8 cellular contexts compared by ENCODE assay signal in the genomic region with DNA sequence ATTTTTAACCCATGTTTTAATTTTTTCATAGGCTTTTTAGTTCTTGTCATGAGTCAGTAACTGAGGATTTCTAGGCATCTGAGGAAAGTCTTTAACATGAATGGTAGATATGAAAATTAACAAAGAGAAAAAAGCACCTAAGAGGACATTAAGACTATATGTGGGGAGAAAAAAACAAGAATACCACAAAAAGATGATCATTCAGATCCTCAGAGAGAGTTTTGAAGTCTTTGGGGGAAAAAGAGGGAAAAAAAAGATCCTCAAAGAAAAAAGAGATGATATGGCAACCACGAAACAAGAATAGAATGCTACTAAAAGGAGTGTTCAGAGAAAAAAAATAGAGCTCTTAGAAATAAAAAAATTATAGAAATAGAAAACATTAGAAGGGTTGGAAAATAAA. TPM values are rescaled to one million over a fixed set of nuclear protein-coding genes. Genes with fewer than 3 reads are reported as not detected.
"Had no signal": no experiment of that assay in that cellular context is flagged by ENCODE, and none has a peak within 500 bp of the region (broad histone marks: within the 10 kb centered on the region; RNA-seq: fewer than 3 reads in every experiment).

No MANE protein-coding gene starts in this region.

- H3K4me2 ChIP-seq: KMS-11 had no signal

- H3K9ac ChIP-seq: KMS-11 had no signal

- DNase-seq: IMR-90, KBM-7, KG1 had no signal

- FAIRE-seq: HTR-8/SVneo had no signal

- H3K27ac ChIP-seq: KMS-11 had no signal

RNA-seq across cellular contexts. Expression of a gene that starts 8.1 kb away (rescaled TPM):
- total RNA-seq: HT-29, HT1080 had no signal
- polyA plus RNA-seq: IgD-negative memory B cell, IMR-90 had no signal
